8 cellular contexts compared by ENCODE assay signal in the genomic region with DNA sequence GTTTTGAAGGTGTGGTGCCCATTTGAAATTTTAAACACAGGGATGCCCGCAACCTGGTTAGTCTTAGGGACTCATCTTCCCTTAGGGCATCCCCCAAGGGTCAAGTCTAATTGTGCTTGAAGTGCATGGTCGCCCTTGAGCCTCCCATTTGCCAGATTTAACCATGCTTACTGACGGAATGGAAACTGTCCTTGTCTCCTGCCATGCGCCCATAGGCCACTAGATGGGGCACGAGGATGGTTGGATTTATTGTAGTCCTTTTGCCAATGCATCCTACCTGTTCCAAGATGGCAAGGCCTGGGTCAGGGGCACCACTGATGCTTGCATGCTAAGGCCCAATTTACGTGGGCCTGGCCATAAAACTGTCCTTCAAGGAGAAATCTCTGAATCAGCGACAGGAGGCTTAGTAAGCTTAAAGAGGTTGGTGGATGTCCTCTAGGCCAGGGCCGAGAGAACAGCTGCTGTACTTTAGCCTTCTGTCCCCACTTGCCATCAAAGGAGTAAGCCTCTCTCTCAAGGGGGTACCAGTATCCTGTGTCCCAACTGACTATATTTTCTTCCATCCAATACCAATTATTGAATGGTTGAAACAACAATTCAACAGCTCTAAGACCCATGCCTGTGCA.
A peak's percentile ranks its signal among the peaks of the same experiment; 100 is the strongest.
DNase-seq lines count a peak whose midpoint lies in the region; ATAC-seq, FAIRE-seq and TF ChIP-seq lines count a peak whose summit lies in the region.

No MANE protein-coding gene starts in this region.

- no peaks in the 10 kb centered on the region for H3K9me3 Mint-ChIP-seq in activated T-cell treated with anti-CD3 and anti-CD28 coated beads, Interleukin-2, amount 50 U/mL, for 24 hours
- no peaks in the 10 kb centered on the region for H3K9me3 Mint-ChIP-seq in natural killer cell

- CTCF ChIA-PET in endothelial cell of umbilical vein (lab: Charles Lee), result interaction anchor here (0.6 kb wide), 1 partner anchor 1867 kb away, joined by 4 read pairs; no protein-coding TSS in a partner anchor

- no peaks in the 10 kb centered on the region for H3K36me3 Mint-ChIP-seq in activated T-cell treated with anti-CD3 and anti-CD28 coated beads, Interleukin-2, amount 50 U/mL, for 24 hours (ENCODE audit: low read depth)
- H3K36me3 Mint-ChIP-seq in natural killer cell, result no peaks in the 10 kb centered on the region

- FAIRE-seq in endothelial cell of umbilical vein (lab: Jason Lieb, UNC), result peak; percentile 78

- H3K4me1 Mint-ChIP-seq in activated T-cell treated with anti-CD3 and anti-CD28 coated beads, Interleukin-2, amount 50 U/mL, for 24 hours (ENCODE audit: low read depth), result no peaks in the 10 kb centered on the region
- peaks cover 0 to 5% of the 10 kb centered on the region in 2 donors for H3K4me1 Mint-ChIP-seq in natural killer cell

- H3K27ac ChIP-seq in HL-60 (replicated peaks) (no peak overlapping the region), endothelial cell of umbilical vein (ENCODE audit: insufficient read depth, low read depth, low read length) (no peak overlapping the region)

- POLR2A ChIA-PET in endothelial cell of umbilical vein (lab: Charles Lee), result no interaction called here

- intact Hi-C loops in endothelial cell of umbilical vein (cut with micrococcal nuclease), result loop anchor here (5.0 kb wide), 2 partner anchors 330 to 1205 kb away; no protein-coding TSS in a partner anchor
- intact Hi-C loops in natural killer cell (cut with micrococcal nuclease), result no loop called here

- no peak overlapping the region for H3K4me3 ChIP-seq in HL-60 (replicated peaks; ENCODE audit: insufficient read depth, low read length)
- no peak overlapping the region for H3K4me3 ChIP-seq in endothelial cell of umbilical vein (replicated peaks in 1 of 3; ENCODE audit: insufficient read depth in 1 of 3, low read depth in 1 of 3, low read length in 3 of 3)

- no peak overlapping the region for H2AFZ ChIP-seq in endothelial cell of umbilical vein (ENCODE audit: low read depth, low read length)

- BruUV-seq in endothelial cell of umbilical vein (replicated peaks; lab: Mats Ljungman, UMichigan), result no TSS peak

- H3K27ac Mint-ChIP-seq in activated T-cell treated with anti-CD3 and anti-CD28 coated beads, Interleukin-2, amount 50 U/mL, for 24 hours, result no peak overlapping the region
- no peak overlapping the region for H3K27ac Mint-ChIP-seq in natural killer cell

- no peaks in the 10 kb centered on the region for H3K9me3 ChIP-seq in endothelial cell of umbilical vein (replicated peaks; ENCODE audit: control insufficient read depth, insufficient read depth, low read length)

- H3K27me3 ChIP-seq in HL-60 (ENCODE audit: insufficient read depth, poor library complexity, severe bottlenecking) (no peaks in the 10 kb centered on the region), endothelial cell of umbilical vein (ENCODE audit: control insufficient read depth in 2 of 2, insufficient read depth in 2 of 2, low read length in 2 of 2) (no peaks in the 10 kb centered on the region)

- TF ChIP-seq POLR2A in endothelial cell of umbilical vein (IDR thresholded peaks at IDR 0.05; ENCODE audit: low read depth, low read length), result no peak

- H3K4me2 ChIP-seq in endothelial cell of umbilical vein (ENCODE audit: insufficient read depth, low read length), result no peak overlapping the region

- no peak overlapping the region for H3K4me3 Mint-ChIP-seq in activated T-cell treated with anti-CD3 and anti-CD28 coated beads, Interleukin-2, amount 50 U/mL, for 24 hours
- no peak overlapping the region for H3K4me3 Mint-ChIP-seq in natural killer cell

- no peaks in the 10 kb centered on the region for H4K20me1 ChIP-seq in endothelial cell of umbilical vein (replicated peaks; ENCODE audit: control insufficient read depth, extremely low read depth, insufficient read depth, low read length)

- no peaks in the 10 kb centered on the region for H3K36me3 ChIP-seq in endothelial cell of umbilical vein (ENCODE audit: control insufficient read depth in 2 of 2, extremely low read depth in 1 of 2, insufficient read depth in 2 of 2, low read length in 2 of 2)

- dilution Hi-C loops in endothelial cell of umbilical vein (cut with MboI; ENCODE audit: extremely low pct_ligation_motif_present, low sequenced_read_pairs), result no loop called here

- no peaks in the 10 kb centered on the region for H3K79me2 ChIP-seq in endothelial cell of umbilical vein (ENCODE audit: control insufficient read depth, insufficient read depth, low read length)

- TF ChIP-seq CTCF in HL-60 (IDR thresholded peaks at IDR 0.05; ENCODE audit: insufficient read depth, low read length) (peak; percentile 87), endothelial cell of umbilical vein (IDR thresholded peaks at IDR 0.05; ENCODE audit: extremely low read depth in 1 of 2, insufficient read depth in 1 of 2, low read depth in 1 of 2, low read length in 2 of 2) (peak; percentile 32 to 61), natural killer cell (IDR thresholded peaks at IDR 0.05) (peak; percentile 22)

- H3K9ac ChIP-seq in endothelial cell of umbilical vein (replicated peaks; ENCODE audit: extremely low read depth, insufficient read depth, low read length), result no peak overlapping the region

- no peaks in the 10 kb centered on the region for H3K9me1 ChIP-seq in endothelial cell of umbilical vein (replicated peaks; ENCODE audit: control insufficient read depth, extremely low read depth, insufficient read depth, low read length)

- H3K27me3 Mint-ChIP-seq in activated T-cell treated with anti-CD3 and anti-CD28 coated beads, Interleukin-2, amount 50 U/mL, for 24 hours, result no peaks in the 10 kb centered on the region
- no peaks in the 10 kb centered on the region for H3K27me3 Mint-ChIP-seq in natural killer cell (ENCODE audit: low read depth in 2 of 2)

- H3K4me1 ChIP-seq in endothelial cell of umbilical vein (ENCODE audit: control insufficient read depth, extremely low read depth, insufficient read depth, low read length), result no peaks in the 10 kb centered on the region

- DNase-seq in activated T-cell treated with anti-CD3 and anti-CD28 coated beads, Interleukin-2, amount 50 U/mL, for 24 hours, result peak; percentile 37
- DNase-seq in activated T-cell treated with anti-CD3 and anti-CD28 coated beads, Interleukin-2, amount 50 U/mL, for 1 hour, result no peak
- DNase-seq in HL-60 (ENCODE audit: low read depth in 1 of 2, low spot score in 1 of 2), result peak in 1 of 2 experiments; percentile 39
- peak; percentile 23 for DNase-seq in SIG-M5 treated with dmso at 0.1 percent for 504 hours (lab: John Stamatoyannopoulos, UW; ENCODE audit: unreplicated experiment)
- DNase-seq in endothelial cell of umbilical vein (ENCODE audit: low read depth, low spot score), result no peak
- no peak for DNase-seq in natural killer cell
- no peak for DNase-seq in T-helper 9 cell

- ATAC-seq in GM21576 (IDR thresholded peaks at IDR 0.05; ENCODE audit: unreplicated experiment), result peak; percentile 89
- no peak for ATAC-seq in natural killer cell

TF ChIP-seq in endothelial cell of umbilical vein, 7 proteins besides CTCF, POLR2A, EP300 and RAD21:
- TF ChIP-seq POLR2AphosphoS5 (IDR thresholded peaks at IDR 0.05; ENCODE audit: insufficient read depth, low read depth, low read length) (no peak), FOS (IDR thresholded peaks at IDR 0.05; ENCODE audit: borderline replicate concordance, insufficient read depth, low read length) (no peak), MYC (IDR thresholded peaks at IDR 0.05; ENCODE audit: low read depth, low read length) (no peak), EZH2 (IDR thresholded peaks at IDR 0.05; ENCODE audit: borderline replicate concordance, low read depth, low read length, severe bottlenecking) (no peak), JUN (IDR thresholded peaks at IDR 0.05; ENCODE audit: borderline replicate concordance, insufficient read depth, insufficient read length, low read depth) (no peak), GATA2 (IDR thresholded peaks at IDR 0.05; ENCODE audit: insufficient read depth, insufficient read length, low read depth, low read length) (no peak)
- TF ChIP-seq, protein P1, sequence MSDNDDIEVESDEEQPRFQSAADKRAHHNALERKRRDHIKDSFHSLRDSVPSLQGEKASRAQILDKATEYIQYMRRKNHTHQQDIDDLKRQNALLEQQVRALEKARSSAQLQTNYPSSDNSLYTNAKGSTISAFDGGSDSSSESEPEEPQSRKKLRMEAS (IDR thresholded peaks at IDR 0.05; ENCODE audit: insufficient read depth, insufficient read length), result no peak

Comparison
In these comparisons a context has a peak if more than half of its experiments do, and no peak if none do; other contexts are left out.
1. DNase-seq: peak in activated T-cell treated with anti-CD3 and anti-CD28 coated beads, Interleukin-2, amount 50 U/mL, for 24 hours (single experiment) and SIG-M5 treated with dmso at 0.1 percent for 504 hours (single experiment); none in activated T-cell treated with anti-CD3 and anti-CD28 coated beads, Interleukin-2, amount 50 U/mL, for 1 hour (single experiment), endothelial cell of umbilical vein (single experiment), natural killer cell (single experiment) and T-helper 9 cell (single experiment).
2. CTCF ChIP-seq: peak in every context shown above with its lines; median percentile 87 in HL-60; 46 in endothelial cell of umbilical vein; 22 in natural killer cell.